12 cellular contexts compared by ENCODE assay signal in the genomic region with DNA sequence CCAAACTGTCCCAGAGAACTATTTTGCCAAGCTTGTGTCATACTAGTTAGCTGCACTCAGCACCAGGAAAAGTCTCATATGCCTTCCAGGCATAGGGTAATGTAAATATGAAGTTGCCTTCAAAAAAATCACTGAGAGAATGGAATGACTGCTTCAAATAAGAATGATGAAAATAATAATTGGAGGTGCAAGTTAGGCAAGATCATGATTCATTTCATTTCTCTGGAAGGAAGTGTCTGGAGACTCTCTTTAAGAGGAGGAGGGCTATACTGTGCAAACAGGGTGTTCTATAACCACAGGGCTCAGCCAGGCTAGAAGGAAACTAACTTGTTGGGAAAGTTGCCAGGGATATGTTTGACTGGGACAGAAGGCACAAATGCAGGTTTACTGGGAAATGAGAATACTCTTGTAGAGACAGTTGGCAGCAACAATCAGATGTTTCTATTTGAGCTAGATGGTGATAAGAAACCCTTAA. TPM values are rescaled to one million over a fixed set of nuclear protein-coding genes. Genes with fewer than 3 reads are reported as not detected.
DNase-seq lines count a peak whose midpoint lies in the region; ATAC-seq, FAIRE-seq and TF ChIP-seq lines count a peak whose summit lies in the region.
"Had no signal": no experiment of that assay in that cellular context is flagged by ENCODE, and none has a peak within 500 bp of the region (broad histone marks: within the 10 kb centered on the region; RNA-seq: fewer than 3 reads in every experiment).

No MANE protein-coding gene starts in this region.

- no peak overlapping the region for H3K4me3 ChIP-seq in CD4-positive, alpha-beta memory T cell (ENCODE audit: low read length in 2 of 2)
- H3K4me3 ChIP-seq in GM12878 = peak overlapping the region; percentile 97
- H3K4me3 ChIP-seq in mucosa of descending colon = no peak overlapping the region
- H3K4me3 ChIP-seq in mesenchymal stem cell (ENCODE audit: insufficient read depth in 1 of 2, low read depth in 1 of 2, low read length in 2 of 2) = no peak overlapping the region
- H3K4me3 ChIP-seq: body of pancreas had no signal

- no peak overlapping the region for H2AK5ac ChIP-seq in mesenchymal stem cell (ENCODE audit: low read length, severe bottlenecking)

- no peak overlapping the region for H3K23ac ChIP-seq in mesenchymal stem cell (ENCODE audit: low read length in 2 of 2)

- no peak overlapping the region for H2BK15ac ChIP-seq in mesenchymal stem cell (ENCODE audit: low read depth, poor library complexity, severe bottlenecking)

- H3K36me3 Mint-ChIP-seq in CD4-positive, alpha-beta memory T cell = peaks cover 24 to 44% of the 10 kb centered on the region in 2 donors

- CTCF ChIA-PET in CD4-positive, alpha-beta memory T cell (lab: Charles Lee; ENCODE audit: partially characterized antibody) = interaction anchor here (0.8 to 2.1 kb wide), 9 partner anchors 10 to 209 kb away, joined by 3 to 12 read pairs (median 3); partner anchors contain the start of gene SPICE1
- CTCF ChIA-PET in GM12878 (lab: Yijun Ruan, JAX) = interaction anchor here (0.6 to 5.1 kb wide), 16 partner anchors 8 to 209 kb away, joined by 3 to 74 read pairs (median 4); partner anchors contain the start of genes NAA50 and SPICE1

- H3K4me1 ChIP-seq in CD4-positive, alpha-beta memory T cell (ENCODE audit: insufficient read depth, low read length) = peaks cover 51% of the 10 kb centered on the region
- H3K4me1 ChIP-seq in GM12878 (ENCODE audit: control insufficient read depth, insufficient read depth, low read length) (no peaks in the 10 kb centered on the region; the same call in 1 of the 2 replicates), mucosa of descending colon (ENCODE audit: low read depth) (peaks cover 29% of the 10 kb centered on the region), mesenchymal stem cell (ENCODE audit: control insufficient read depth, insufficient read depth, low read depth, low read length) (peaks cover 11% of the 10 kb centered on the region)

- H3K9me3 ChIP-seq in CD4-positive, alpha-beta memory T cell (ENCODE audit: control insufficient read depth in 1 of 2, low read length in 2 of 2) = no peaks in the 10 kb centered on the region
- H3K9me3 ChIP-seq in GM12878 (replicated peaks; ENCODE audit: control insufficient read depth, insufficient read depth, low read length) (peaks cover 10% of the 10 kb centered on the region), mucosa of descending colon (peaks cover 5% of the 10 kb centered on the region), mesenchymal stem cell (ENCODE audit: control insufficient read depth, low read length) (peaks cover 3% of the 10 kb centered on the region)
- H3K9me3 ChIP-seq: body of pancreas had no signal

- in situ Hi-C loops in GM12878 (cut with MboI) = no loop called here

- FAIRE-seq in GM12878 (lab: Jason Lieb, UNC) = no peak

- TF ChIP-seq EP300 in GM12878 (IDR thresholded peaks at IDR 0.05; ENCODE audit: borderline replicate concordance in 1 of 2, control insufficient read depth in 1 of 2, low read depth in 2 of 2, low read length in 2 of 2) = no peak

- no peak overlapping the region for H3K18ac ChIP-seq in mesenchymal stem cell (ENCODE audit: low read depth in 1 of 2, low read length in 2 of 2)

- DNase-seq in CD4-positive, alpha-beta memory T cell = no peak
- DNase-seq in HPDE6-E6E7 (ENCODE audit: extremely low spot score) (peak; percentile 88), GM12878 (ENCODE audit: low read depth, low spot score) (no peak), mucosa of descending colon (peak in 1 of 3 donors; percentile 62), mesenchymal stem cell (no peak), sciatic nerve (ENCODE audit: low spot score) (no peak)
- DNase-seq in activated CD4-positive, alpha-beta T cell treated with anti-CD3 and anti-CD28 coated beads for 4 hours = no peak
- DNase-seq: IMR-90, NCI-H524, nucleus accumbens had no signal

- peaks cover 2% of the 10 kb centered on the region; the same call in 1 of the 2 replicates for H4K20me1 ChIP-seq in GM12878 (ENCODE audit: control insufficient read depth, insufficient read depth)

- H3K27ac ChIP-seq in CD4-positive, alpha-beta memory T cell (ENCODE audit: low read depth, low read length) = no peak overlapping the region
- H3K27ac ChIP-seq in GM12878 (ENCODE audit: control insufficient read depth, insufficient read depth) (peak overlapping the region; percentile 24; the same call in 1 of the 2 replicates), mesenchymal stem cell (ENCODE audit: low read length, poor library complexity, severe bottlenecking) (no peak overlapping the region)
- H3K27ac ChIP-seq: body of pancreas had no signal

- no peaks in the 10 kb centered on the region for H3K27me3 ChIP-seq in CD4-positive, alpha-beta memory T cell (ENCODE audit: insufficient read depth, low read length)
- no peaks in the 10 kb centered on the region for H3K27me3 ChIP-seq in GM12878 (replicated peaks in 1 of 2; ENCODE audit: control insufficient read depth in 2 of 2, insufficient read depth in 2 of 2, low read length in 1 of 2)
- H3K27me3 ChIP-seq in mesenchymal stem cell (ENCODE audit: control insufficient read depth in 1 of 2, insufficient read depth in 1 of 2, low read length in 2 of 2) = peaks cover 46 to 60% of the 10 kb centered on the region in 2 experiments
- H3K27me3 ChIP-seq: body of pancreas had no signal

- H3K27ac Mint-ChIP-seq in CD4-positive, alpha-beta memory T cell = peak overlapping the region in 4 of 7 donors; percentile 11 to 33 (median 24)

- peaks cover 0 to 3% (median 0%) of the 10 kb centered on the region in 8 donors for H3K9me3 Mint-ChIP-seq in CD4-positive, alpha-beta memory T cell

- no peak overlapping the region for H4K91ac ChIP-seq in mesenchymal stem cell (ENCODE audit: low read length)

- no peaks in the 10 kb centered on the region for H3K36me3 ChIP-seq in CD4-positive, alpha-beta memory T cell (ENCODE audit: insufficient read depth, low read length)
- H3K36me3 ChIP-seq in GM12878 (ENCODE audit: control insufficient read depth in 2 of 2, insufficient read depth in 2 of 2, low read length in 1 of 2) (peaks cover 0 to 14% of the 10 kb centered on the region in 2 experiments; a peak in 3 of 4 replicates), mucosa of descending colon (ENCODE audit: low read depth) (no peaks in the 10 kb centered on the region), mesenchymal stem cell (ENCODE audit: control insufficient read depth in 1 of 2, insufficient read depth in 2 of 2, low read depth in 1 of 2, low read length in 2 of 2) (no peaks in the 10 kb centered on the region)

- peak overlapping the region in 4 of 8 donors; percentile 7 to 62 (median 46) for H3K4me3 Mint-ChIP-seq in CD4-positive, alpha-beta memory T cell

- no peak for TF ChIP-seq POLR2A in GM12878 (IDR thresholded peaks at IDR 0.05; ENCODE audit: low read depth, low read length)

- SMC1A ChIA-PET in GM12878 (lab: Charles Lee; ENCODE audit: uncharacterized antibody, unreplicated experiment) = interaction anchor here (0.7 to 3.8 kb wide), 13 partner anchors 10 to 209 kb away, joined by 3 to 39 read pairs (median 8); partner anchors contain the start of gene SPICE1

- TF ChIP-seq CTCF in GM12878 (IDR thresholded peaks at IDR 0.05 in 2 of 3, conservative IDR thresholded peaks at IDR 0.05 in 1 of 3; ENCODE audit: control insufficient read depth in 2 of 3, extremely low read depth in 1 of 3, insufficient read depth in 1 of 3, low read depth in 3 of 3, low read length in 3 of 3) (no peak), mucosa of descending colon (IDR thresholded peaks at IDR 0.05) (no peak)

- H2AFZ ChIP-seq in GM12878 (ENCODE audit: control insufficient read depth, low read depth, low read length) (no peak overlapping the region), mesenchymal stem cell (ENCODE audit: low read depth, low read length) (no peak overlapping the region)

- no peak for TF ChIP-seq RAD21 in GM12878 (IDR thresholded peaks at IDR 0.05; ENCODE audit: insufficient read depth, low read depth, low read length)

- H3K14ac ChIP-seq in mesenchymal stem cell (ENCODE audit: low read length in 2 of 2) = no peak overlapping the region

- H3K4me2 ChIP-seq in GM12878 (ENCODE audit: control insufficient read depth, insufficient read depth) = peak overlapping the region; percentile 61
- H3K4me2 ChIP-seq in mesenchymal stem cell (ENCODE audit: low read length, poor library complexity, severe bottlenecking) = no peak overlapping the region

- H3K79me2 ChIP-seq in GM12878 (ENCODE audit: control insufficient read depth, insufficient read depth, low read length) = peaks cover 85% of the 10 kb centered on the region

- H2BK5ac ChIP-seq in mesenchymal stem cell (ENCODE audit: low read depth, low read length, poor library complexity, severe bottlenecking) = no peak overlapping the region

- no peak overlapping the region for H4K8ac ChIP-seq in mesenchymal stem cell (ENCODE audit: low read length)

- no peak overlapping the region for H2BK12ac ChIP-seq in mesenchymal stem cell (ENCODE audit: low read length in 2 of 2)

- H3K79me1 ChIP-seq in mesenchymal stem cell (replicated peaks; ENCODE audit: low read length, poor library complexity, severe bottlenecking) = no peaks in the 10 kb centered on the region

- POLR2A ChIA-PET in CD4-positive, alpha-beta memory T cell (lab: Charles Lee; ENCODE audit: partially characterized antibody) = interaction anchor here (1.0 to 5.9 kb wide), 3 partner anchors 22 to 210 kb away, joined by 4 to 109 read pairs (median 5); partner anchors contain the start of genes ATP6V1A and SPICE1
- POLR2A ChIA-PET in GM12878 (lab: Charles Lee) = interaction anchor here (0.6 to 2.0 kb wide), 5 partner anchors 8 to 23 kb away, joined by 4 to 10 read pairs (median 7); partner anchors contain the start of gene SPICE1

- intact Hi-C loops in CD4-positive, alpha-beta memory T cell (cut with micrococcal nuclease) = no loop called here
- intact Hi-C loops in GM12878 (cut with micrococcal nuclease; ENCODE audit: unreplicated experiment) (loop anchor here (1.0 to 10.0 kb wide), 3 partner anchors 10 to 298 kb away; partner anchors contain the start of gene GRAMD1C), mucosa of descending colon (cut with DNase I, micrococcal nuclease) (loop anchor here in 1 of 2 donors (5.0 kb wide), 1 partner anchor 36 kb away; no protein-coding TSS in a partner anchor), sciatic nerve (cut with DNase I) (no loop called here)

- peaks cover 44 to 64% (median 52%) of the 10 kb centered on the region in 4 donors for H3K4me1 Mint-ChIP-seq in CD4-positive, alpha-beta memory T cell

- RAD21 ChIA-PET in GM12878 (lab: Charles Lee; ENCODE audit: unreplicated experiment) = interaction anchor here (0.9 to 5.4 kb wide), 6 partner anchors 10 to 208 kb away, joined by 3 to 35 read pairs (median 8); partner anchors contain the start of gene SPICE1

- no peak for ATAC-seq in GM12878
- peak; percentile 70 for ATAC-seq in mucosa of descending colon
- ATAC-seq in sciatic nerve = no peak
- ATAC-seq in HG02981 (IDR thresholded peaks at IDR 0.05; ENCODE audit: unreplicated experiment) = no peak
- ATAC-seq: body of pancreas had no signal

- no peak overlapping the region for H3K4ac ChIP-seq in mesenchymal stem cell (ENCODE audit: low read depth in 1 of 2, low read length in 2 of 2)

- H3K9ac ChIP-seq in GM12878 (ENCODE audit: control insufficient read depth, insufficient read depth, low read length) (no peak overlapping the region), mesenchymal stem cell (ENCODE audit: low read length) (no peak overlapping the region)

- BruUV-seq in GM12878 (replicated peaks; lab: Mats Ljungman, UMichigan) = no TSS peak

- H3K27me3 Mint-ChIP-seq in CD4-positive, alpha-beta memory T cell = no peaks in the 10 kb centered on the region

- no peak overlapping the region for H2BK120ac ChIP-seq in mesenchymal stem cell (ENCODE audit: low read depth, low read length)

RNA-seq across cellular contexts. Expression of gene SIDT1, which starts 4.3 kb away (rescaled TPM):
- total RNA-seq in CD4-positive, alpha-beta memory T cell = 10 to 100 TPM; 55.0 to 56.1 TPM
- 10 to 100 TPM; 12.1 to 23.4 TPM for polyA plus RNA-seq in CD4-positive, alpha-beta memory T cell
- 667 and 679 TPM in 2 replicates for total RNA-seq in GM12878 (2013; cell fraction: nucleolus; rRNA removed)
- 42.2 and 44.7 TPM in 2 replicates for total RNA-seq in GM12878 (2014; rRNA removed)
- 27.5 and 32.2 TPM in 2 replicates for total RNA-seq in GM12878 (2014; rRNA removed; fragmentation: Illumina TruSeq; extraction: Trizol)
- 24.6 and 26.8 TPM in 2 replicates for total RNA-seq in GM12878 (2021)
- 17.2 TPM for polyA plus RNA-seq in GM12878 (2011; ENCODE audit: low read depth)
- polyA plus RNA-seq in GM12878 (2011; rRNA removed) = 36.8 and 45.0 TPM in 2 replicates
- 27.5 and 28.7 TPM in 2 replicates for polyA plus RNA-seq in GM12878 (2011; cell fraction: cytosol; rRNA removed)
- 120 and 135 TPM in 2 replicates for polyA plus RNA-seq in GM12878 (2011; cell fraction: nucleus; rRNA removed)
- polyA plus RNA-seq in GM12878 (2012) = 22.2 and 26.2 TPM in 2 replicates
- 26.5 and 29.9 TPM in 2 replicates for polyA plus RNA-seq in GM12878 (2014; fragmentation: Illumina TruSeq; extraction: Trizol)
- 1 to 10 TPM; 3.0 to 3.2 TPM for polyA plus RNA-seq in GM12878 (2014; fragmentation: Nextera tagmentation; extraction: Ambion mirVana)
- 25.5 and 27.5 TPM in 2 replicates for polyA plus RNA-seq in GM12878 (2014; rRNA removed)
- 10 to 100 TPM; 23.8 to 24.7 TPM for polyA plus RNA-seq in GM12878 (2016; fragmentation: Nextera tagmentation; extraction: Ambion mirVana)
- polyA minus RNA-seq in GM12878 (2011; rRNA and poly(A)+ RNA removed) = 157 and 188 TPM in 2 replicates
- polyA minus RNA-seq in GM12878 (2011; cell fraction: cytosol; rRNA and poly(A)+ RNA removed) = 12.3 and 23.4 TPM in 2 replicates
- polyA minus RNA-seq in GM12878 (2011; cell fraction: nucleus; rRNA and poly(A)+ RNA removed) = 188 and 316 TPM in 2 replicates
- total RNA-seq in mucosa of descending colon = 10 to 100 TPM; 22.4 to 61.2 (median 37.0) TPM
- not detected for polyA plus RNA-seq in mesenchymal stem cell (2013, experiment 1 of 2)
- not detected for polyA plus RNA-seq in mesenchymal stem cell (2013, experiment 2 of 2)
- total RNA-seq in sciatic nerve = 4.5 TPM
- total RNA-seq: IMR-90 had no signal
- polyA plus RNA-seq: IMR-90 had no signal

RNA-seq across cellular contexts. Expression of gene SPICE1, which starts 21.7 kb away (rescaled TPM):
- total RNA-seq in CD4-positive, alpha-beta memory T cell = 10 to 100 TPM; 37.5 to 41.2 TPM
- polyA plus RNA-seq in CD4-positive, alpha-beta memory T cell = 1 to 10 TPM; 3.0 to 6.8 TPM
- 103 and 106 TPM in 2 replicates for total RNA-seq in GM12878 (2013; cell fraction: nucleolus; rRNA removed)
- 7.9 and 8.1 TPM in 2 replicates for total RNA-seq in GM12878 (2014; rRNA removed)
- total RNA-seq in GM12878 (2014; rRNA removed; fragmentation: Illumina TruSeq; extraction: Trizol) = 12.2 and 13.6 TPM in 2 replicates
- total RNA-seq in GM12878 (2021) = 10.9 and 11.3 TPM in 2 replicates
- 1.8 TPM for polyA plus RNA-seq in GM12878 (2011; ENCODE audit: low read depth)
- polyA plus RNA-seq in GM12878 (2011; rRNA removed) = 5.4 and 7.5 TPM in 2 replicates
- polyA plus RNA-seq in GM12878 (2011; cell fraction: cytosol; rRNA removed) = 2.7 and 2.9 TPM in 2 replicates
- 10.6 and 12.4 TPM in 2 replicates for polyA plus RNA-seq in GM12878 (2011; cell fraction: nucleus; rRNA removed)
- 4.1 and 4.8 TPM in 2 replicates for polyA plus RNA-seq in GM12878 (2012)
- 5.7 and 13.0 TPM in 2 replicates for polyA plus RNA-seq in GM12878 (2014; fragmentation: Illumina TruSeq; extraction: Trizol)
- 1 to 10 TPM; 2.0 to 2.7 TPM for polyA plus RNA-seq in GM12878 (2014; fragmentation: Nextera tagmentation; extraction: Ambion mirVana)
- 3.5 and 8.9 TPM in 2 replicates for polyA plus RNA-seq in GM12878 (2014; rRNA removed)
- 10 to 100 TPM; 10.1 to 13.9 TPM for polyA plus RNA-seq in GM12878 (2016; fragmentation: Nextera tagmentation; extraction: Ambion mirVana)
- polyA minus RNA-seq in GM12878 (2011; rRNA and poly(A)+ RNA removed) = 8.4 and 12.2 TPM in 2 replicates
- polyA minus RNA-seq in GM12878 (2011; cell fraction: cytosol; rRNA and poly(A)+ RNA removed) = 2.1 and 2.2 TPM in 2 replicates
- 19.9 and 32.4 TPM in 2 replicates for polyA minus RNA-seq in GM12878 (2011; cell fraction: nucleus; rRNA and poly(A)+ RNA removed)
- total RNA-seq in mucosa of descending colon = 10 to 100 TPM; 18.7 to 29.6 (median 27.5) TPM
- polyA plus RNA-seq in mesenchymal stem cell (2013, experiment 1 of 2) = 6.3 TPM
- 6.0 TPM for polyA plus RNA-seq in mesenchymal stem cell (2013, experiment 2 of 2)
- total RNA-seq in sciatic nerve = 24.9 TPM
